In the genomic region with DNA sequence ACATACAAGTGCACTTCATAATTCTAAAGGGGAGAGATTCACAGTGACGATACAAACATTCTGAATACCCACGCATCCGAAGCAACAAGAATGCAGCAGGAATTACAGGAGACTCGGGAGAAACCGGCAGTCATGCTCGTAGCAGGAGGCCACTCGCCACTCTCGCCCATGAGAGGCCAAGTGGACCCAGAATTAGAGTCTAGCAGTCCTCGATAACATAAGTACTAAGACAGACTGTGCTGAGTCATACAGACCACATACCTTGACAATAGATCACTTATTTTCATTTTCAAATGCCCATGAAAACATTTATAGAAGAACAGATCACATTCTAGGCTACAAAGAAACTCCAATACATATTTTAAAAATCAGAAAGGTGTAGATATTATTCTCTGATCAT, we compare ENCODE assay signal across 27 cellular contexts.
DNase-seq lines count a peak whose midpoint lies in the region; ATAC-seq, FAIRE-seq and TF ChIP-seq lines count a peak whose summit lies in the region.
"Had no signal": no experiment of that assay in that cellular context is flagged by ENCODE, and none has a peak within 500 bp of the region (broad histone marks: within the 10 kb centered on the region; RNA-seq: fewer than 3 reads in every experiment).

No MANE protein-coding gene starts in this region.

- no peak for TF ChIP-seq POLR2A in IMR-90 (IDR thresholded peaks at IDR 0.05; ENCODE audit: low read depth, low read length)

- H3K4me3 Mint-ChIP-seq in astrocyte (ENCODE audit: unreplicated experiment), result no peak overlapping the region
- H3K4me3 Mint-ChIP-seq: activated CD4-positive, alpha-beta memory T cell treated with anti-CD3 and anti-CD28 coated beads for 36 hours; CD8-positive, alpha-beta T cell; dendritic cell treated with granulocyte-macrophage colony-stimulating factor and Interleukin-4, amounts not matched to agents 40 ng/mL and 50 ng/mL, for 4 days; memory B cell had no signal

- 51% methylated on average over 5 of the region's 9 CpGs; no CpG with 5 or more reads in 1 of the 2 experiments for WGBS in IMR-90 (ENCODE audit: extremely low coverage in 2 of 2, insufficient read length in 1 of 2), 2 experiments

- H3K4me2 ChIP-seq in IMR-90 (ENCODE audit: low read depth, low read length), result no peak overlapping the region
- peak overlapping the region; percentile 45 for H3K4me2 ChIP-seq in astrocyte (ENCODE audit: low read length)

- H3K4me1 ChIP-seq in IMR-90 (ENCODE audit: control insufficient read depth, insufficient read depth, low read length) (no peaks in the 10 kb centered on the region), astrocyte (ENCODE audit: insufficient read depth, low read length) (no peaks in the 10 kb centered on the region)
- H3K4me1 ChIP-seq: adrenal gland, upper lobe of left lung had no signal

- H2AK5ac ChIP-seq in IMR-90 (ENCODE audit: low read depth, low read length), result no peak overlapping the region

- H3K36me3 ChIP-seq in IMR-90 (ENCODE audit: control insufficient read depth, insufficient read depth, low read length), result no peaks in the 10 kb centered on the region
- no peaks in the 10 kb centered on the region for H3K36me3 ChIP-seq in astrocyte (ENCODE audit: insufficient read depth, low read length)
- H3K36me3 ChIP-seq: adrenal gland, upper lobe of left lung had no signal

- no peak overlapping the region for H2BK5ac ChIP-seq in IMR-90 (ENCODE audit: low read depth, low read length, poor library complexity, severe bottlenecking)

- no peak overlapping the region for H3K56ac ChIP-seq in IMR-90 (ENCODE audit: extremely low read depth, insufficient read depth, low read length)

- no peak overlapping the region for H3K4ac ChIP-seq in IMR-90 (ENCODE audit: low read depth, low read length)

- no peak for FAIRE-seq in astrocyte (lab: Jason Lieb, UNC)

- H2BK120ac ChIP-seq in IMR-90 (ENCODE audit: low read depth, low read length), result no peak overlapping the region

- H3K27me3 ChIP-seq in IMR-90 (ENCODE audit: control insufficient read depth, insufficient read depth, low read length) (no peaks in the 10 kb centered on the region), astrocyte (ENCODE audit: insufficient read depth, low read length) (no peaks in the 10 kb centered on the region)
- H3K27me3 ChIP-seq: adrenal gland, upper lobe of left lung had no signal

- H3K9ac ChIP-seq in IMR-90 (ENCODE audit: low read depth, low read length) (no peak overlapping the region), astrocyte (ENCODE audit: low read length) (no peak overlapping the region)
- H3K9ac ChIP-seq: GM23248 had no signal

- H3K27me3 Mint-ChIP-seq in astrocyte (ENCODE audit: low read depth, unreplicated experiment), result peaks cover 2% of the 10 kb centered on the region
- H3K27me3 Mint-ChIP-seq: dendritic cell treated with granulocyte-macrophage colony-stimulating factor and Interleukin-4, amounts not matched to agents 40 ng/mL and 50 ng/mL, for 4 days; memory B cell had no signal

- H4K20me1 ChIP-seq in IMR-90 (ENCODE audit: insufficient read depth, low read length) (no peaks in the 10 kb centered on the region), astrocyte (ENCODE audit: insufficient read depth, low read length) (no peaks in the 10 kb centered on the region)

- H3K4me3 ChIP-seq in IMR-90 (ENCODE audit: insufficient read depth, low read depth, low read length) (no peak overlapping the region), astrocyte (ENCODE audit: insufficient read depth, low read depth, low read length) (no peak overlapping the region)
- H3K4me3 ChIP-seq: adrenal gland, GM23248, upper lobe of left lung had no signal

- H3K9me3 Mint-ChIP-seq in astrocyte (ENCODE audit: unreplicated experiment), result peaks cover 7% of the 10 kb centered on the region

- H4K91ac ChIP-seq in IMR-90 (ENCODE audit: insufficient read depth, low read depth, low read length), result no peak overlapping the region

- intact Hi-C loops in IMR-90 (cut with micrococcal nuclease), result no loop called here

- in situ Hi-C loops in IMR-90 (cut with MboI; ENCODE audit: low sequenced_read_pairs), result no loop called here

- peak; percentile 69 for DNase-seq in A172 (ENCODE audit: low spot score)
- peak; percentile 6 for DNase-seq in IMR-90
- peak; percentile 68 for DNase-seq in astrocyte (ENCODE audit: low read depth)
- DNase-seq in iris pigment epithelial cell (ENCODE audit: low read depth), result peak; percentile 1
- DNase-seq in iPS-NIHi7 (ENCODE audit: extremely low spot score), result no peak
- DNase-seq in activated CD8-positive, alpha-beta memory T cell treated with anti-CD3 and anti-CD28 coated beads, Interleukin-2, amount 50 U/mL, for 4 hours, result no peak
- no peak for DNase-seq in cerebellum (ENCODE audit: low spot score)
- DNase-seq in NCI-H446 treated with DMSO at 0.1 percent for 48 hours (lab: John Stamatoyannopoulos, UW), result no peak
- DNase-seq: 8988T; activated CD4-positive, alpha-beta memory T cell treated with anti-CD3 and anti-CD28 coated beads for 36 hours; activated gamma-delta T cell; activated T-cell treated with anti-CD3 and anti-CD28 coated beads, Interleukin-2, amount 50 U/mL, for 1 hour; adrenal gland; CD8-positive, alpha-beta T cell; DMS153; GF-D8; GM23248; NCI-H1417; NCI-H2081; NCI-H345; occipital lobe; OCI-M1; SHP77; T-helper 1 cell; upper lobe of left lung had no signal

- CTCF ChIA-PET in IMR-90 (lab: Yijun Ruan, JAX), result interaction anchor here (1.1 kb wide), 1 partner anchor 24 kb away, joined by 5 read pairs; no protein-coding TSS in a partner anchor

- H3K36me3 Mint-ChIP-seq in astrocyte (ENCODE audit: low read depth, unreplicated experiment), result no peaks in the 10 kb centered on the region
- H3K36me3 Mint-ChIP-seq: activated CD4-positive, alpha-beta memory T cell treated with anti-CD3 and anti-CD28 coated beads for 36 hours; CD8-positive, alpha-beta T cell; memory B cell had no signal

- TF ChIP-seq CTCF in IMR-90 (conservative IDR thresholded peaks at IDR 0.05; ENCODE audit: low read depth, low read length), result no peak
- no peak for TF ChIP-seq CTCF in astrocyte (IDR thresholded peaks at IDR 0.05; ENCODE audit: insufficient read depth, low read depth, low read length)

- H3K27ac ChIP-seq in IMR-90 (ENCODE audit: insufficient read depth, low read length), result no peak overlapping the region
- H3K27ac ChIP-seq in astrocyte (ENCODE audit: low read depth, low read length), result no peak overlapping the region
- H3K27ac ChIP-seq: adrenal gland, GM23248, upper lobe of left lung had no signal

- POLR2A ChIA-PET in IMR-90 (lab: Charles Lee; ENCODE audit: unreplicated experiment), result no interaction called here

- no peaks in the 10 kb centered on the region for H3K79me2 ChIP-seq in astrocyte (ENCODE audit: insufficient read depth, low read length)

- no peak overlapping the region for H3K23ac ChIP-seq in IMR-90 (ENCODE audit: low read depth, low read length)

- no peaks in the 10 kb centered on the region; the same call in 1 of the 2 replicates for H3K9me3 ChIP-seq in IMR-90 (ENCODE audit: control insufficient read depth, insufficient read depth, low read length)
- peaks cover 2% of the 10 kb centered on the region for H3K9me3 ChIP-seq in astrocyte (ENCODE audit: insufficient read depth, low read depth, low read length)
- H3K9me3 ChIP-seq: adrenal gland, upper lobe of left lung had no signal

- no peak overlapping the region for H2BK15ac ChIP-seq in IMR-90 (ENCODE audit: low read depth, low read length)

- no peaks in the 10 kb centered on the region for H3K79me1 ChIP-seq in IMR-90 (ENCODE audit: low read depth in 1 of 2, low read length in 2 of 2)

- H3K9me1 ChIP-seq in IMR-90 (ENCODE audit: insufficient read depth, low read length), result no peaks in the 10 kb centered on the region

- H3K14ac ChIP-seq in IMR-90 (replicated peaks; ENCODE audit: low read depth, low read length), result no peak overlapping the region

- dilution Hi-C loops in IMR-90 (cut with HindIII; ENCODE audit: low sequenced_read_pairs, unreplicated experiment), result no loop called here

- no peak overlapping the region for H2AFZ ChIP-seq in IMR-90 (replicated peaks; ENCODE audit: low read length, poor library complexity)
- no peak overlapping the region for H2AFZ ChIP-seq in astrocyte (ENCODE audit: low read depth, low read length)
- H2AFZ ChIP-seq: GM23248 had no signal

- TF ChIP-seq RAD21 in IMR-90 (IDR thresholded peaks at IDR 0.05; ENCODE audit: low read length), result no peak

- H2AK9ac ChIP-seq in IMR-90 (replicated peaks; ENCODE audit: low read depth, low read length, poor library complexity), result no peak overlapping the region

- H3K18ac ChIP-seq in IMR-90 (ENCODE audit: low read depth, low read length), result no peak overlapping the region

- H3K4me1 Mint-ChIP-seq in astrocyte (ENCODE audit: low read depth, unreplicated experiment), result peaks cover 8% of the 10 kb centered on the region
- H3K4me1 Mint-ChIP-seq: memory B cell had no signal

- no peak for ATAC-seq in IMR-90 (ENCODE audit: low read depth)
- ATAC-seq: CD8-positive, alpha-beta T cell had no signal

- H3K27ac Mint-ChIP-seq in astrocyte (ENCODE audit: unreplicated experiment), result no peak overlapping the region
- H3K27ac Mint-ChIP-seq: activated CD4-positive, alpha-beta memory T cell treated with anti-CD3 and anti-CD28 coated beads for 36 hours; CD8-positive, alpha-beta T cell; dendritic cell treated with granulocyte-macrophage colony-stimulating factor and Interleukin-4, amounts not matched to agents 40 ng/mL and 50 ng/mL, for 4 days; memory B cell had no signal

- no TSS peak for BruUV-seq in IMR-90 (replicated peaks; lab: Mats Ljungman, UMichigan)

- no peak overlapping the region for H2BK20ac ChIP-seq in IMR-90 (ENCODE audit: low read depth, low read length)

- no peak overlapping the region for H4K5ac ChIP-seq in IMR-90 (ENCODE audit: low read depth, low read length)

- H4K8ac ChIP-seq in IMR-90 (ENCODE audit: low read depth in 2 of 2, low read length in 2 of 2), result no peak overlapping the region

TF ChIP-seq in IMR-90, 13 proteins besides CTCF, POLR2A, EP300 and RAD21 (continues in another document):
- TF ChIP-seq BHLHE40 (IDR thresholded peaks at IDR 0.05; ENCODE audit: low read depth, low read length), result no peak
- no peak for TF ChIP-seq CEBPB (IDR thresholded peaks at IDR 0.05; ENCODE audit: low read depth, low read length)
- no peak for TF ChIP-seq FOS (IDR thresholded peaks at IDR 0.05; ENCODE audit: low read depth, low read length)
- no peak for TF ChIP-seq RFX5 (IDR thresholded peaks at IDR 0.05; ENCODE audit: low read depth, low read length)
- no peak for TF ChIP-seq MXI1 (IDR thresholded peaks at IDR 0.05; ENCODE audit: borderline replicate concordance, low read depth, low read length)
- no peak for TF ChIP-seq RCOR1 (IDR thresholded peaks at IDR 0.05; ENCODE audit: insufficient replicate concordance, low read length)
- TF ChIP-seq, protein P1, sequence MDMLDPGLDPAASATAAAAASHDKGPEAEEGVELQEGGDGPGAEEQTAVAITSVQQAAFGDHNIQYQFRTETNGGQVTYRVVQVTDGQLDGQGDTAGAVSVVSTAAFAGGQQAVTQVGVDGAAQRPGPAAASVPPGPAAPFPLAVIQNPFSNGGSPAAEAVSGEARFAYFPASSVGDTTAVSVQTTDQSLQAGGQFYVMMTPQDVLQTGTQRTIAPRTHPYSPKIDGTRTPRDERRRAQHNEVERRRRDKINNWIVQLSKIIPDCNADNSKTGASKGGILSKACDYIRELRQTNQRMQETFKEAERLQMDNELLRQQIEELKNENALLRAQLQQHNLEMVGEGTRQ (IDR thresholded peaks at IDR 0.05; ENCODE audit: low read depth, low read length), result no peak

Comparison
In these comparisons a context has a peak if more than half of its experiments do, and no peak if none do; other contexts are left out.
1. DNase-seq: peak in A172 (single experiment), IMR-90 (single experiment), astrocyte (single experiment) and iris pigment epithelial cell (single experiment); none in iPS-NIHi7 (single experiment), activated CD8-positive, alpha-beta memory T cell treated with anti-CD3 and anti-CD28 coated beads, Interleukin-2, amount 50 U/mL, for 4 hours (single experiment), cerebellum (single experiment) and NCI-H446 treated with DMSO at 0.1 percent for 48 hours (single experiment).